Comparison of ENCODE assay signal across 8 cellular contexts in genomic region chr18:34976084-34976483, GRCh38.
DNase-seq lines count a peak whose midpoint lies in the region; ATAC-seq and TF ChIP-seq lines count a peak whose summit lies in the region.

No MANE protein-coding gene starts in this region.

- peak overlapping the region; percentile 88 to 94 for H3K4me3 Mint-ChIP-seq in CD14-positive monocyte

- no peak for ATAC-seq in GM18858 (IDR thresholded peaks at IDR 0.05; ENCODE audit: unreplicated experiment)

- peaks cover 30% of the 10 kb centered on the region for H3K4me1 Mint-ChIP-seq in CD14-positive monocyte

- intact Hi-C loops in CD14-positive monocyte (cut with micrococcal nuclease) (no loop called here), dorsolateral prefrontal cortex (cut with DNase I) (loop anchor here (2.0 to 10.0 kb wide), 3 partner anchors 59 to 94 kb away; no protein-coding TSS in a partner anchor)

- H3K27ac Mint-ChIP-seq in CD14-positive monocyte: peak overlapping the region in 2 of 7 donors; percentile 35 to 40

- H3K27me3 Mint-ChIP-seq in CD14-positive monocyte (ENCODE audit: low read depth in 3 of 3): peaks cover 17 to 47% (median 25%) of the 10 kb centered on the region in 3 donors

- H4K20me1 ChIP-seq in KMS-11 (ENCODE audit: insufficient read depth): no peaks in the 10 kb centered on the region
- no peaks in the 10 kb centered on the region for H4K20me1 ChIP-seq in osteoblast (ENCODE audit: insufficient read depth, low read length)

- H3K4me3 ChIP-seq in KMS-11 (IDR thresholded peaks at IDR 0.05; ENCODE audit: insufficient read depth, low read depth, low read length) (no peak overlapping the region), dorsolateral prefrontal cortex (peak overlapping the region; percentile 73 to 100 (median 93)), osteoblast (ENCODE audit: insufficient read depth, low read length) (no peak overlapping the region), HAP-1 (no peak overlapping the region), foreskin fibroblast (ENCODE audit: low read depth in 1 of 2, low read length in 2 of 2) (no peak overlapping the region)

- H3K79me2 ChIP-seq in KMS-11 (ENCODE audit: insufficient read depth, low read depth) (no peaks in the 10 kb centered on the region), osteoblast (ENCODE audit: insufficient read depth, low read length) (no peaks in the 10 kb centered on the region)

- DNase-seq in CD14-positive monocyte (ENCODE audit: low spot score): no peak
- peak in 5 of 10 donors; percentile 30 to 44 (median 42) for DNase-seq in dorsolateral prefrontal cortex
- no peak for DNase-seq in osteoblast (ENCODE audit: insufficient read length, low spot score, missing footprints)
- no peak for DNase-seq in NK-92 (lab: John Stamatoyannopoulos, UW; ENCODE audit: unreplicated experiment)
- DNase-seq in HAP-1 (ENCODE audit: low spot score in 2 of 2): no peak
- no peak for DNase-seq in foreskin fibroblast

- peaks cover 0 to 5% of the 10 kb centered on the region in 2 donors for H3K36me3 Mint-ChIP-seq in CD14-positive monocyte

- peaks cover 0 to 7% (median 3%) of the 10 kb centered on the region in 7 donors for H3K9me3 Mint-ChIP-seq in CD14-positive monocyte

- no peaks in the 10 kb centered on the region for H3K9me3 ChIP-seq in osteoblast (ENCODE audit: low read depth, low read length)
- no peaks in the 10 kb centered on the region for H3K9me3 ChIP-seq in HAP-1

- no peak overlapping the region for H3K9ac ChIP-seq in KMS-11

- in situ Hi-C loops in HAP-1 (cut with MboI; ENCODE audit: low sequenced_read_pairs): no loop called here

- H3K27me3 ChIP-seq in KMS-11 (ENCODE audit: insufficient read depth, low read depth) (no peaks in the 10 kb centered on the region; the same call in 1 of the 2 replicates), dorsolateral prefrontal cortex (no peaks in the 10 kb centered on the region), osteoblast (ENCODE audit: insufficient read depth, low read length) (peaks cover 51% of the 10 kb centered on the region), HAP-1 (ENCODE audit: low read depth) (peaks cover 3% of the 10 kb centered on the region; the same call in 1 of the 2 replicates)

- peak overlapping the region; percentile 93 for H3K4me2 ChIP-seq in KMS-11
- peak overlapping the region; percentile 84 for H3K4me2 ChIP-seq in osteoblast (ENCODE audit: insufficient read depth, low read length)

- H3K36me3 ChIP-seq in KMS-11 (ENCODE audit: insufficient read depth) (no peaks in the 10 kb centered on the region), osteoblast (ENCODE audit: insufficient read depth, low read length) (no peaks in the 10 kb centered on the region), HAP-1 (replicated peaks) (no peaks in the 10 kb centered on the region)

- no peak overlapping the region for H3K27ac ChIP-seq in KMS-11
- peak overlapping the region in 56 of 59 donors; percentile 22 to 99 (median 96) for H3K27ac ChIP-seq in dorsolateral prefrontal cortex
- H3K27ac ChIP-seq in osteoblast (ENCODE audit: low read depth, low read length): no peak overlapping the region

- TF ChIP-seq CTCF in CD14-positive monocyte (IDR thresholded peaks at IDR 0.05) (no peak), KMS-11 (conservative IDR thresholded peaks at IDR 0.05; ENCODE audit: low read depth, low read length) (no peak), dorsolateral prefrontal cortex (IDR thresholded peaks at IDR 0.05 in 54 of 56, conservative IDR thresholded peaks at IDR 0.05 in 2 of 56; ENCODE audit: low read depth in 1 of 56, partially characterized antibody in 56 of 56) (no peak), osteoblast (IDR thresholded peaks at IDR 0.05; ENCODE audit: extremely low read depth, low read depth, low read length) (no peak), foreskin fibroblast (IDR thresholded peaks at IDR 0.05; ENCODE audit: low read depth, low read length) (no peak)

- peak overlapping the region; percentile 97 for H2AFZ ChIP-seq in KMS-11 (ENCODE audit: low read depth)
- no peak overlapping the region for H2AFZ ChIP-seq in osteoblast (ENCODE audit: low read length)

- H3K4me1 ChIP-seq in KMS-11 (ENCODE audit: low read depth, poor library complexity, severe bottlenecking): peaks cover 12% of the 10 kb centered on the region
- peaks cover 28% of the 10 kb centered on the region for H3K4me1 ChIP-seq in osteoblast (ENCODE audit: insufficient read depth, low read length)
- peaks cover 9% of the 10 kb centered on the region for H3K4me1 ChIP-seq in HAP-1

Comparison
In these comparisons a context has a peak if more than half of its experiments do, and no peak if none do; other contexts are left out.
1. H3K27ac ChIP-seq: peak in dorsolateral prefrontal cortex (56 of 59); none in KMS-11 (single experiment) and osteoblast (single experiment).
2. H3K4me3 ChIP-seq: peak in dorsolateral prefrontal cortex (59 of 59); none in KMS-11 (single experiment), osteoblast (single experiment), HAP-1 (single experiment) and foreskin fibroblast (0 of 2).
3. intact Hi-C loops: an anchor here in dorsolateral prefrontal cortex (2.0 to 10.0 kb wide); none called in CD14-positive monocyte.